ENCODE assay signal across 7 cellular contexts in the genomic region with DNA sequence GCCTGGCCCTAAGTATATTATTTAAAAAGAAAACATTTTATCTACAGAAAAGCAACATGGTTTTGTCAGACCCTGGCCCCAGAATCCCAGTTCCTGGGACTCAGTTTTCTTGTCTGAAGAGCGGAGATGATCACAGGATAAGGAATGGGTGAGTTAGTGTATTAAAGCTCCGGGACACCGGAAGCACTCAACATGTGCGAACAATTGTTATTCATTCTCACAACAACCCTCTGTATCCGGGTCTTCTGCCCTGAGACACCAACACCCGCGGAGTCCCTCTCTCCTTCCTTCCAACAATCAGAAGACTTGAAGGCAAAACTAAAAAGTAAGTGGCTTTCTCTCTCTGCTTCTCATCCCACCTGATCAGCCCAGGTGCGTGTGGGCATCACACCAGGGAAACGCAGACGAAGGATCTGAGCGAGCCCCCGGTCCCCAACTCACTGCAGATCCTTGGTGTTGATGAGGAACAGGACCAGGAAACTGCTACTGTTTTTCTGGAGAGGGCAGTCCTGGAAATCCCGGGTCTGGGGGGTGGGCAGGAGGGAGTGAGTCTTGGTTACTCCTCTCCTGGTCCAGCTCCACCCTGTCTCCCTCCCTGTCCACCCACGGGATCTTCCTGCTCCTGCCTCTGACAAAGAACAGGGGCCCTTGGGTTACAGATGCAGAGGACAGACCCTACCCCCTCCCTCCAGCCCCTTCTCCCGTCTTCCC. TPM values are rescaled to one million over a fixed set of nuclear protein-coding genes. Genes with fewer than 3 reads are reported as not detected.
DNase-seq lines count a peak whose midpoint lies in the region; ATAC-seq and TF ChIP-seq lines count a peak whose summit lies in the region.
"Had no signal": no experiment of that assay in that cellular context is flagged by ENCODE, and none has a peak within 500 bp of the region (broad histone marks: within the 10 kb centered on the region; RNA-seq: fewer than 3 reads in every experiment).

No MANE protein-coding gene starts in this region.

- no peak overlapping the region for H2BK5ac ChIP-seq in IMR-90 (ENCODE audit: low read depth, low read length, poor library complexity, severe bottlenecking)

- no TSS peak for BruUV-seq in IMR-90 (replicated peaks; lab: Mats Ljungman, UMichigan)

- no peak overlapping the region for H3K4ac ChIP-seq in IMR-90 (ENCODE audit: low read depth, low read length)

- intact Hi-C loops in IMR-90 (cut with micrococcal nuclease), result loop anchor here (5.0 to 10.0 kb wide), 3 partner anchors 203 to 608 kb away; partner anchors contain the start of genes TNFSF9 and ZNF557
- intact Hi-C loops in colonic mucosa (cut with DNase I), result no loop called here

- H3K27ac ChIP-seq in IMR-90 (ENCODE audit: insufficient read depth, low read length), result no peak overlapping the region
- H3K27ac ChIP-seq in colonic mucosa, result peak overlapping the region; percentile 86
- H3K27ac ChIP-seq in rectal smooth muscle tissue (ENCODE audit: low read depth, low read length), result peak overlapping the region; percentile 99

- DNase-seq in IMR-90, result no peak
- no peak for DNase-seq in colonic mucosa
- no peak for DNase-seq in chondrocyte (ENCODE audit: low spot score)
- DNase-seq in stimulated activated CD8-positive, alpha-beta memory T cell treated with anti-CD3 and anti-CD28 coated beads, Interleukin-4, amount 100 ng/mL, for 48 hours, result no peak
- DNase-seq: NCI-H2029 treated with DMSO at 0.1 percent for 48 hours had no signal

- CTCF ChIA-PET in IMR-90 (lab: Yijun Ruan, JAX), result no interaction called here

- no peaks in the 10 kb centered on the region for H3K9me3 Mint-ChIP-seq in chondrocyte (ENCODE audit: low read depth)

- in situ Hi-C loops in IMR-90 (cut with MboI; ENCODE audit: low sequenced_read_pairs), result loop anchor here (10.0 kb wide), 2 partner anchors 129 to 221 kb away; no protein-coding TSS in a partner anchor

- no peak for ATAC-seq in IMR-90 (ENCODE audit: low read depth)
- no peak for ATAC-seq in HG03432 (IDR thresholded peaks at IDR 0.05; ENCODE audit: unreplicated experiment)

- H3K23ac ChIP-seq in IMR-90 (ENCODE audit: low read depth, low read length), result no peak overlapping the region

- TF ChIP-seq POLR2A in IMR-90 (IDR thresholded peaks at IDR 0.05; ENCODE audit: low read depth, low read length), result no peak

- no peaks in the 10 kb centered on the region for H3K9me3 ChIP-seq in IMR-90 (ENCODE audit: control insufficient read depth, insufficient read depth, low read length)
- no peaks in the 10 kb centered on the region for H3K9me3 ChIP-seq in colonic mucosa

- no peak overlapping the region for H3K27ac Mint-ChIP-seq in chondrocyte (ENCODE audit: unreplicated experiment)

- H3K4me1 Mint-ChIP-seq in chondrocyte (ENCODE audit: low read depth), result peaks cover 33% of the 10 kb centered on the region

- no peak overlapping the region for H2BK20ac ChIP-seq in IMR-90 (ENCODE audit: low read depth, low read length)

- no peak overlapping the region for H4K5ac ChIP-seq in IMR-90 (ENCODE audit: low read depth, low read length)

- POLR2A ChIA-PET in IMR-90 (lab: Charles Lee; ENCODE audit: unreplicated experiment), result no interaction called here

- no peaks in the 10 kb centered on the region for H3K27me3 Mint-ChIP-seq in chondrocyte (ENCODE audit: low read depth)

- no peak for TF ChIP-seq RAD21 in IMR-90 (IDR thresholded peaks at IDR 0.05; ENCODE audit: low read length)

- H2AFZ ChIP-seq in IMR-90 (replicated peaks; ENCODE audit: low read length, poor library complexity), result peak overlapping the region; percentile 26

- peaks cover 11% of the 10 kb centered on the region; the same call in 1 of the 2 replicates for H3K36me3 ChIP-seq in IMR-90 (ENCODE audit: control insufficient read depth, insufficient read depth, low read length)
- no peaks in the 10 kb centered on the region for H3K36me3 ChIP-seq in colonic mucosa
- peaks cover 4% of the 10 kb centered on the region for H3K36me3 ChIP-seq in rectal smooth muscle tissue (ENCODE audit: control insufficient read depth, insufficient read depth, low read length)

- peaks cover 7% of the 10 kb centered on the region; the same call in 1 of the 2 replicates for H3K9me1 ChIP-seq in IMR-90 (ENCODE audit: insufficient read depth, low read length)

- no peak overlapping the region for H3K4me3 Mint-ChIP-seq in chondrocyte (ENCODE audit: unreplicated experiment)

- H2AK9ac ChIP-seq in IMR-90 (replicated peaks; ENCODE audit: low read depth, low read length, poor library complexity), result peak overlapping the region; percentile 45

- H3K27me3 ChIP-seq in IMR-90 (ENCODE audit: control insufficient read depth, insufficient read depth, low read length), result no peaks in the 10 kb centered on the region
- H3K27me3 ChIP-seq in colonic mucosa, result no peaks in the 10 kb centered on the region
- H3K27me3 ChIP-seq in rectal smooth muscle tissue (ENCODE audit: control insufficient read depth, insufficient read depth, low read length), result no peaks in the 10 kb centered on the region

- peak overlapping the region; percentile 58; the same call in 1 of the 2 replicates for H2AK5ac ChIP-seq in IMR-90 (ENCODE audit: low read depth, low read length)

- H4K91ac ChIP-seq in IMR-90 (ENCODE audit: insufficient read depth, low read depth, low read length), result 0 out of 2 replicates have a peak overlapping the region, but pooled peaks have one; percentile 43

- no peak overlapping the region for H3K14ac ChIP-seq in IMR-90 (replicated peaks; ENCODE audit: low read depth, low read length)

- H3K4me2 ChIP-seq in IMR-90 (ENCODE audit: low read depth, low read length), result no peak overlapping the region

- H3K4me1 ChIP-seq in IMR-90 (ENCODE audit: control insufficient read depth, insufficient read depth, low read length) (peaks cover 13% of the 10 kb centered on the region), colonic mucosa (peaks cover 10% of the 10 kb centered on the region), rectal smooth muscle tissue (ENCODE audit: control insufficient read depth, insufficient read depth, low read length) (peaks cover 27% of the 10 kb centered on the region)

- H3K36me3 Mint-ChIP-seq in chondrocyte (ENCODE audit: low read depth), result peaks cover 7% of the 10 kb centered on the region

- H3K56ac ChIP-seq in IMR-90 (ENCODE audit: extremely low read depth, insufficient read depth, low read length), result no peak overlapping the region

- no peak overlapping the region for H3K4me3 ChIP-seq in IMR-90 (ENCODE audit: insufficient read depth, low read depth, low read length)
- no peak overlapping the region for H3K4me3 ChIP-seq in colonic mucosa
- H3K4me3 ChIP-seq in rectal smooth muscle tissue (ENCODE audit: low read length), result no peak overlapping the region

- 67% methylated on average over 1 of the region's 15 CpGs; no CpG with 5 or more reads in 1 of the 2 experiments for whole genome bisulfite sequencing in IMR-90 (ENCODE audit: extremely low coverage in 2 of 2, insufficient read length in 1 of 2), 2 experiments

- H3K9ac ChIP-seq in IMR-90 (ENCODE audit: low read depth, low read length) (no peak overlapping the region), colonic mucosa (ENCODE audit: low read depth in 2 of 2, low read length in 2 of 2) (no peak overlapping the region), rectal smooth muscle tissue (ENCODE audit: low read length) (no peak overlapping the region)

- H3K79me1 ChIP-seq in IMR-90 (ENCODE audit: low read depth in 1 of 2, low read length in 2 of 2), result peaks cover 0 to 38% of the 10 kb centered on the region in 2 experiments; a peak in 3 of 4 replicates

- no peak overlapping the region for H2BK15ac ChIP-seq in IMR-90 (ENCODE audit: low read depth, low read length)

- TF ChIP-seq CTCF in IMR-90 (conservative IDR thresholded peaks at IDR 0.05; ENCODE audit: low read depth, low read length), result no peak
- no peak for TF ChIP-seq CTCF in colonic mucosa (IDR thresholded peaks at IDR 0.05)
- TF ChIP-seq CTCF in chondrocyte (IDR thresholded peaks at IDR 0.05), result no peak

- no peaks in the 10 kb centered on the region for H4K20me1 ChIP-seq in IMR-90 (ENCODE audit: insufficient read depth, low read length)

- no peak overlapping the region for H2BK120ac ChIP-seq in IMR-90 (ENCODE audit: low read depth, low read length)

- H3K18ac ChIP-seq in IMR-90 (ENCODE audit: low read depth, low read length), result no peak overlapping the region

- dilution Hi-C loops in IMR-90 (cut with HindIII; ENCODE audit: low sequenced_read_pairs, unreplicated experiment), result no loop called here

- H4K8ac ChIP-seq in IMR-90 (ENCODE audit: low read depth in 2 of 2, low read length in 2 of 2), result peak overlapping the region in 1 of 2 experiments; percentile 88; a peak in 1 of 4 replicates

TF ChIP-seq in IMR-90, 13 proteins besides CTCF, POLR2A, EP300 and RAD21 (continues in another document):
- no peak for TF ChIP-seq CEBPB (IDR thresholded peaks at IDR 0.05; ENCODE audit: low read depth, low read length)

RNA-seq across cellular contexts. Expression of gene GPR108, which starts 2.0 kb away (rescaled TPM):
- 17.5 and 28.0 TPM in 2 replicates for total RNA-seq in IMR-90 (2012; rRNA removed)
- polyA plus RNA-seq in IMR-90 (2012; rRNA removed), result 38.9 and 44.2 TPM in 2 replicates
- polyA plus RNA-seq in IMR-90 (2012; cell fraction: cytosol; rRNA removed), result 31.9 and 52.0 TPM in 2 replicates
- polyA plus RNA-seq in IMR-90 (2012; cell fraction: nucleus; rRNA removed; ENCODE audit: low replicate concordance), result 107 and 192 TPM in 2 replicates
- total RNA-seq in colonic mucosa, result 100 to 1,000 TPM in 1 of 2 donors, 10 to 100 TPM in 1; 92.0 to 109 TPM
- total RNA-seq in chondrocyte, result 38.4 to 42.4 TPM (median 39.8 TPM) in 3 replicates

RNA-seq across cellular contexts. Expression of gene TRIP10, which starts 4.1 kb away (rescaled TPM):
- 32.8 and 39.1 TPM in 2 replicates for total RNA-seq in IMR-90 (2012; rRNA removed)
- 47.0 and 50.7 TPM in 2 replicates for polyA plus RNA-seq in IMR-90 (2012; rRNA removed)
- 36.1 and 37.6 TPM in 2 replicates for polyA plus RNA-seq in IMR-90 (2012; cell fraction: cytosol; rRNA removed)
- polyA plus RNA-seq in IMR-90 (2012; cell fraction: nucleus; rRNA removed; ENCODE audit: low replicate concordance), result 167 and 251 TPM in 2 replicates
- total RNA-seq in colonic mucosa, result 10 to 100 TPM; 67.7 to 78.2 TPM
- total RNA-seq in chondrocyte, result 81.6 to 107 TPM (median 103 TPM) in 3 replicates

RNA-seq across cellular contexts. Expression of gene C3, which starts 14.9 kb away (rescaled TPM):
- total RNA-seq in IMR-90 (2012; rRNA removed), result 0.28 TPM in 1 of 2 replicates, not detected in the other
- 0.36 and 0.53 TPM in 2 replicates for polyA plus RNA-seq in IMR-90 (2012; rRNA removed)
- 0.08 and 0.47 TPM in 2 replicates for polyA plus RNA-seq in IMR-90 (2012; cell fraction: cytosol; rRNA removed)
- polyA plus RNA-seq in IMR-90 (2012; cell fraction: nucleus; rRNA removed; ENCODE audit: low replicate concordance), result 0.40 and 0.99 TPM in 2 replicates
- total RNA-seq in colonic mucosa, result 10 to 100 TPM; 28.2 to 83.9 TPM
- total RNA-seq in chondrocyte, result 0.77 TPM in 1 of 3 replicates, not detected in the others

RNA-seq across cellular contexts. Expression of gene SH2D3A, which starts 31.9 kb away (rescaled TPM):
- total RNA-seq in IMR-90 (2012; rRNA removed) (under 0.01 TPM in 1 of 2 replicates, not detected in the other), colonic mucosa (10 to 100 TPM; 34.2 to 44.3 TPM), chondrocyte (0.41 to 0.52 TPM in 2 of 3 replicates, not detected in the other)
- polyA plus RNA-seq in IMR-90 (2012; rRNA removed), result 0.09 TPM in 2 replicates
- polyA plus RNA-seq in IMR-90 (2012; cell fraction: cytosol; rRNA removed), result 0.03 TPM in 1 of 2 replicates, not detected in the other
- polyA plus RNA-seq in IMR-90 (2012; cell fraction: nucleus; rRNA removed; ENCODE audit: low replicate concordance), result 0.15 and 0.17 TPM in 2 replicates

RNA-seq across cellular contexts. Expression of gene VAV1, which starts 37.2 kb away (rescaled TPM):
- total RNA-seq in IMR-90 (2012; rRNA removed), result not detected in 2 replicates
- not detected in 2 replicates for polyA plus RNA-seq in IMR-90 (2012; rRNA removed)
- not detected in 2 replicates for polyA plus RNA-seq in IMR-90 (2012; cell fraction: cytosol; rRNA removed)
- polyA plus RNA-seq in IMR-90 (2012; cell fraction: nucleus; rRNA removed; ENCODE audit: low replicate concordance), result not detected in 2 replicates
- total RNA-seq in colonic mucosa, result 1 to 10 TPM; 5.7 to 6.0 TPM
- total RNA-seq in chondrocyte, result not detected in 3 replicates

Comparison
In these comparisons a context has a peak if more than half of its experiments do, and no peak if none do; other contexts are left out.
1. RNA of gene C3, which starts 14.9 kb away (total RNA-seq): 28.2 to 83.9 TPM in colonic mucosa; 0.77 TPM in chondrocyte and 0.28 TPM in IMR-90; every median in the first group is over 10 times any median in the second.